8 cellular contexts compared by ENCODE assay signal in genomic region chr6:137767931-137768690, GRCh38.
DNase-seq lines count a peak whose midpoint lies in the region; ATAC-seq and TF ChIP-seq lines count a peak whose summit lies in the region.

No MANE protein-coding gene starts in this region.

- in situ Hi-C loops in gastrocnemius medialis (cut with MboI; ENCODE audit: low sequenced_read_pairs in 4 of 4): no loop called here

- no peak for TF ChIP-seq POLR2A in gastrocnemius medialis (IDR thresholded peaks at IDR 0.05)

- ATAC-seq in GM18909 (IDR thresholded peaks at IDR 0.05; ENCODE audit: poor library complexity, unreplicated experiment) (peak; percentile 77), HG02970 (IDR thresholded peaks at IDR 0.05; ENCODE audit: low FRiP score, unreplicated experiment) (peak; percentile 57), mucosa of descending colon (peak; percentile 60), gastrocnemius medialis (no peak)

- H3K36me3 ChIP-seq in SU-DHL-6 (ENCODE audit: low read length): no peaks in the 10 kb centered on the region
- no peaks in the 10 kb centered on the region for H3K36me3 ChIP-seq in mucosa of descending colon (ENCODE audit: low read depth)
- H3K36me3 ChIP-seq in gastrocnemius medialis: no peaks in the 10 kb centered on the region

- no peaks in the 10 kb centered on the region for H3K9me2 ChIP-seq in SU-DHL-6 (replicated peaks; ENCODE audit: insufficient read depth, low read length)

- H3K27me3 ChIP-seq in SU-DHL-6 (ENCODE audit: low read length) (no peaks in the 10 kb centered on the region), gastrocnemius medialis (no peaks in the 10 kb centered on the region)

- peak overlapping the region; percentile 23 for H3K4me2 ChIP-seq in SU-DHL-6 (ENCODE audit: low read depth, low read length, poor library complexity, severe bottlenecking)

- H3K4me1 ChIP-seq in mucosa of descending colon (ENCODE audit: low read depth): no peaks in the 10 kb centered on the region
- no peaks in the 10 kb centered on the region for H3K4me1 ChIP-seq in gastrocnemius medialis

- no peak overlapping the region for H3K27ac ChIP-seq in SU-DHL-6 (ENCODE audit: low read depth, low read length)
- no peak overlapping the region for H3K27ac ChIP-seq in gastrocnemius medialis

- H3K9me3 ChIP-seq in SU-DHL-6 (ENCODE audit: insufficient read depth, low read length) (no peaks in the 10 kb centered on the region), mucosa of descending colon (no peaks in the 10 kb centered on the region), gastrocnemius medialis (no peaks in the 10 kb centered on the region)

- H3F3A ChIP-seq in SU-DHL-6 (ENCODE audit: insufficient read depth): no peaks in the 10 kb centered on the region

- peak overlapping the region; percentile 13 for H2AFZ ChIP-seq in SU-DHL-6 (ENCODE audit: low read depth, low read length, severe bottlenecking)

- intact Hi-C loops in mucosa of descending colon (cut with DNase I, micrococcal nuclease) (no loop called here), gastrocnemius medialis (cut with DNase I; ENCODE audit: low total_unique reads) (no loop called here)

- H4K20me1 ChIP-seq in SU-DHL-6 (ENCODE audit: low read depth, low read length): no peaks in the 10 kb centered on the region

- H3K4me3 ChIP-seq in SU-DHL-6 (ENCODE audit: insufficient read depth, low read length, poor library complexity, severe bottlenecking) (no peak overlapping the region), mucosa of descending colon (no peak overlapping the region), gastrocnemius medialis (no peak overlapping the region)

- H3K9ac ChIP-seq in SU-DHL-6 (ENCODE audit: low read length): no peak overlapping the region

- TF ChIP-seq CTCF in SU-DHL-6 (IDR thresholded peaks at IDR 0.05; ENCODE audit: insufficient read depth, low read length, poor library complexity, severe bottlenecking) (no peak), mucosa of descending colon (IDR thresholded peaks at IDR 0.05) (no peak), gastrocnemius medialis (IDR thresholded peaks at IDR 0.05 in 4 of 5, conservative IDR thresholded peaks at IDR 0.05 in 1 of 5) (no peak)

- H3K79me2 ChIP-seq in SU-DHL-6 (ENCODE audit: insufficient read depth, low read length): no peaks in the 10 kb centered on the region

- DNase-seq in mucosa of descending colon (no peak), NCI-H2227 (lab: John Stamatoyannopoulos, UW; ENCODE audit: unreplicated experiment) (no peak), HuH-7.5 (ENCODE audit: low spot score) (no peak), NCI-H748 (lab: John Stamatoyannopoulos, UW; ENCODE audit: unreplicated experiment) (no peak), gastrocnemius medialis (no peak)

Comparison
In these comparisons a context has a peak if more than half of its experiments do, and no peak if none do; other contexts are left out.
1. ATAC-seq: peak in GM18909 (single experiment), HG02970 (single experiment) and mucosa of descending colon (single experiment); none in gastrocnemius medialis (0 of 2).